Comparison of ENCODE assay signal across 1 cellular context in genomic region chr7:1160665-1161010, GRCh38.
TF ChIP-seq lines count a peak whose summit lies in the region.

No MANE protein-coding gene starts in this region.

TF ChIP-seq in HEK293, 187 proteins besides CTCF, POLR2A, EP300 and RAD21 (continued from another document):
- no peak for TF ChIP-seq ZNF449 (tag by site-specific recombination; IDR thresholded peaks at IDR 0.05)
- no peak for TF ChIP-seq ZNF433 (tag by site-specific recombination; IDR thresholded peaks at IDR 0.05; ENCODE audit: low read depth)
- no peak for TF ChIP-seq ZNF138 (tag by site-specific recombination; IDR thresholded peaks at IDR 0.05; ENCODE audit: borderline replicate concordance)
- TF ChIP-seq PATZ1 (tag by site-specific recombination; IDR thresholded peaks at IDR 0.05) = no peak
- TF ChIP-seq ZNF10 (tag by site-specific recombination; IDR thresholded peaks at IDR 0.05) = no peak
- peak; percentile 36 for TF ChIP-seq GLIS2 (tag by site-specific recombination; IDR thresholded peaks at IDR 0.05)
- TF ChIP-seq SP7 (tag by site-specific recombination; IDR thresholded peaks at IDR 0.05) = no peak
- TF ChIP-seq YY2 (tag by site-specific recombination; IDR thresholded peaks at IDR 0.05) = no peak
- TF ChIP-seq KLF16 (tag by site-specific recombination; IDR thresholded peaks at IDR 0.05) = no peak
- TF ChIP-seq SCRT2 (tag by site-specific recombination; IDR thresholded peaks at IDR 0.05) = no peak
